6 cellular contexts compared by ENCODE assay signal in genomic region chr13:90954605-90955004, GRCh38.
"Had no signal": no experiment of that assay in that cellular context is flagged by ENCODE, and none has a peak within 500 bp of the region (broad histone marks: within the 10 kb centered on the region; RNA-seq: fewer than 3 reads in every experiment).

No MANE protein-coding gene starts in this region.

- ATAC-seq: HepG2 had no signal

- DNase-seq: IMR-90, KBM-7, KG1 had no signal

- H3K27ac ChIP-seq: HL-60 had no signal

- FAIRE-seq: HepG2, HTR-8/SVneo had no signal
